ENCODE assay signal across 1 cellular context in genomic region chr18:65941482-65941881, GRCh38.
TF ChIP-seq lines count a peak whose summit lies in the region.

No MANE protein-coding gene starts in this region.

TF ChIP-seq in GM23338, 12 proteins besides CTCF, POLR2A, EP300 and RAD21 (continued from another document):
- TF ChIP-seq ZNF462 (CRISPR knock-in tag; IDR thresholded peaks at IDR 0.05) (no peak), REST (IDR thresholded peaks at IDR 0.05; ENCODE audit: unreplicated experiment) (no peak), EZH2 (IDR thresholded peaks at IDR 0.05; ENCODE audit: low read depth, unreplicated experiment) (no peak)
